ENCODE assay signal across 13 cellular contexts in the genomic region with DNA sequence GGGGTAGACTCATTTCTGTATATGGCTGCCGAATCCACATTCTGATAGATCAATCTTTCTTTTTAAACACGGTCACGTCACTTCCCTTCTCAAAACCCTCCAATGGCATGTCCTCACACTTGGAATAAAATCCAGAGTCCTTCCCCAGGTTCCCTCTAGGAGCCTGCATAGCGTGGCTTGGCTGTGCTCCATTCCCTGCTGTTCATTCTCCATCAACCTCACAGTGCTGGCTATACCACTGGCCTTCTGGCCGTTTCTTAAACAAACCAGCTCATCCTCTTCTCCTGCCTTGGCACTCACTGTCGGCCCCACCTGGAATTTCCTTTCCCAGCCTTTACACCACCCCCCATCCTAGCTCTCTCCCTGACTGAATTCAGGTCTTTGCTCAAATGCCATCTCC.
A peak's percentile ranks its signal among the peaks of the same experiment; 100 is the strongest.
DNase-seq lines count a peak whose midpoint lies in the region; ATAC-seq and TF ChIP-seq lines count a peak whose summit lies in the region.
"Had no signal": no experiment of that assay in that cellular context is flagged by ENCODE, and none has a peak within 500 bp of the region (broad histone marks: within the 10 kb centered on the region; RNA-seq: fewer than 3 reads in every experiment).

No MANE protein-coding gene starts in this region.

- DNase-seq in Daoy (ENCODE audit: low read depth) (peak; percentile 43), M059J (ENCODE audit: low read depth) (peak; percentile 79), chondrocyte (ENCODE audit: low spot score) (no peak), DMS153 (lab: John Stamatoyannopoulos, UW) (no peak)
- DNase-seq: activated CD8-positive, alpha-beta memory T cell treated with anti-CD3 and anti-CD28 coated beads, Interleukin-2, amount 10 ng/mL, durations not matched to agents 7 days and 5 days; anterior cingulate cortex; heart right ventricle; NCI-H2081; stimulated activated CD4-positive, alpha-beta T cell treated with anti-CD3 and anti-CD28 coated beads, Interleukin-2, amount 100 ng/mL, for 48 hours had no signal

- H3K36me3 ChIP-seq in neutrophil: peaks cover 8% of the 10 kb centered on the region

- TF ChIP-seq CTCF in chondrocyte (IDR thresholded peaks at IDR 0.05) (no peak), neutrophil (IDR thresholded peaks at IDR 0.05) (no peak)

- H3K9me3 ChIP-seq in neutrophil: no peaks in the 10 kb centered on the region
- H3K9me3 ChIP-seq: heart right ventricle had no signal

- no peak for ATAC-seq in HG02798 (IDR thresholded peaks at IDR 0.05; ENCODE audit: poor library complexity, unreplicated experiment)
- no peak for ATAC-seq in HG03097 (IDR thresholded peaks at IDR 0.05; ENCODE audit: low FRiP score, unreplicated experiment)
- ATAC-seq: activated CD8-positive, alpha-beta memory T cell treated with anti-CD3 and anti-CD28 coated beads, Interleukin-2, amount 10 ng/mL, durations not matched to agents 7 days and 5 days; heart right ventricle had no signal

- peak overlapping the region; percentile 96 for H3K27ac ChIP-seq in neutrophil

- peak overlapping the region; percentile 36 for H3K27ac Mint-ChIP-seq in chondrocyte (ENCODE audit: unreplicated experiment)
- H3K27ac Mint-ChIP-seq: activated CD8-positive, alpha-beta memory T cell treated with anti-CD3 and anti-CD28 coated beads, Interleukin-2, amount 10 ng/mL, durations not matched to agents 7 days and 5 days had no signal

- no peaks in the 10 kb centered on the region for H3K36me3 Mint-ChIP-seq in chondrocyte (ENCODE audit: low read depth)
- H3K36me3 Mint-ChIP-seq: activated CD8-positive, alpha-beta memory T cell treated with anti-CD3 and anti-CD28 coated beads, Interleukin-2, amount 10 ng/mL, durations not matched to agents 7 days and 5 days had no signal

- no peak overlapping the region for H3K4me3 Mint-ChIP-seq in chondrocyte (ENCODE audit: unreplicated experiment)
- H3K4me3 Mint-ChIP-seq: activated CD8-positive, alpha-beta memory T cell treated with anti-CD3 and anti-CD28 coated beads, Interleukin-2, amount 10 ng/mL, durations not matched to agents 7 days and 5 days had no signal

- no peaks in the 10 kb centered on the region for H3K9me3 Mint-ChIP-seq in chondrocyte (ENCODE audit: low read depth)

- peaks cover 84 to 92% of the 10 kb centered on the region in 2 experiments for H3K4me1 ChIP-seq in neutrophil (ENCODE audit: control insufficient read depth in 1 of 2, insufficient read depth in 1 of 2, low read depth in 1 of 2, low read length in 1 of 2)

- peaks cover 18% of the 10 kb centered on the region for H3K4me1 Mint-ChIP-seq in chondrocyte (ENCODE audit: low read depth)

- H3K27me3 Mint-ChIP-seq in chondrocyte (ENCODE audit: low read depth): peaks cover 1% of the 10 kb centered on the region
- H3K27me3 Mint-ChIP-seq: activated CD8-positive, alpha-beta memory T cell treated with anti-CD3 and anti-CD28 coated beads, Interleukin-2, amount 10 ng/mL, durations not matched to agents 7 days and 5 days had no signal

- H3K27me3 ChIP-seq in neutrophil: no peaks in the 10 kb centered on the region

- peak overlapping the region in 1 of 2 experiments; percentile 2 for H3K4me3 ChIP-seq in neutrophil (ENCODE audit: low read depth in 1 of 2, low read length in 1 of 2)
- H3K4me3 ChIP-seq: heart right ventricle, lung had no signal

Comparison
In these comparisons a context has a peak if more than half of its experiments do, and no peak if none do; other contexts are left out.
1. DNase-seq: peak in Daoy (single experiment) and M059J (single experiment); none in chondrocyte (single experiment) and DMS153 (single experiment).